In the genomic region with DNA sequence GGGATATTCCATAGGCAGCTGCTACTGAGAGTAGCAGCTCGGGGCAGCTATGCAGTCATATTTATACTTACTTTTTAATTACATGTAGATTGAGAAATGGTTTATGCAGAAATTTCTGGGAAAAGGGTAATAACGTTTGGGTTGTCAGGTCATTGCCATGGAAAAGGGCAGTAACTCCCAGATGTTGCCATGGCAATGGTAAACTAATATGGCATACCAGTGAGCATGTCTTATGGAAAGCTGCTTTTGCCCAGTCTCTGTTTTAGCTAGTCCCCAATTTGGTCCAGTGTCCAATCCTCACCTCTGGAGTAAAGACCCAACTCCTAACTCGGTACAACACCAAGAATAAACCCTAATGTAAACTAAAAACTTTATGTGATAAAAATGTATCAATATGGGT, we compare ENCODE assay signal across 20 cellular contexts.
"Had no signal": no experiment of that assay in that cellular context is flagged by ENCODE, and none has a peak within 500 bp of the region (broad histone marks: within the 10 kb centered on the region; RNA-seq: fewer than 3 reads in every experiment).

No MANE protein-coding gene starts in this region.

- H3K9me3 ChIP-seq: thoracic aorta, upper lobe of left lung had no signal

- DNase-seq: activated CD4-positive, alpha-beta T cell treated with anti-CD3 and anti-CD28 coated beads, Interleukin-2, amount 10 ng/mL, durations not matched to agents 7 days and 5 days; activated CD8-positive, alpha-beta memory T cell treated with anti-CD3 and anti-CD28 coated beads, Interleukin-2, amount 50 U/mL, for 4 hours; activated naive CD4-positive, alpha-beta T cell treated with anti-CD3 and anti-CD28 coated beads, Interleukin-2, amount 10 ng/mL, durations not matched to agents 7 days and 5 days; activated naive CD8-positive, alpha-beta T cell treated with anti-CD3 and anti-CD28 coated beads, Interleukin-2, amount 50 U/mL, for 24 hours; activated T-cell treated with anti-CD3 and anti-CD28 coated beads, Interleukin-2, amount 50 U/mL, for 4 hours; aorta; brain microvascular endothelial cell; central memory CD4-positive, alpha-beta T cell; endodermal cell; foreskin keratinocyte; hypothalamus; islet precursor cell; nephron progenitor cell; nucleus accumbens; retina; stimulated activated naive B cell treated with anti-CD40 and anti-IgM and Interleukin-4, amounts not matched to agents 10 μg/mL and 1 μg/mL and 100 μg/mL, for 72 hours; upper lobe of left lung had no signal

- H3K4me1 ChIP-seq: foreskin keratinocyte, upper lobe of left lung had no signal

- H3K4me3 ChIP-seq: lung, thoracic aorta, upper lobe of left lung had no signal

- H3K4me1 Mint-ChIP-seq: activated CD4-positive, alpha-beta T cell treated with anti-CD3 and anti-CD28 coated beads, Interleukin-2, amount 10 ng/mL, durations not matched to agents 7 days and 5 days; activated naive CD4-positive, alpha-beta T cell treated with anti-CD3 and anti-CD28 coated beads, Interleukin-2, amount 10 ng/mL, durations not matched to agents 7 days and 5 days; endodermal cell; nephron progenitor cell had no signal

- H3K36me3 Mint-ChIP-seq: activated naive CD4-positive, alpha-beta T cell treated with anti-CD3 and anti-CD28 coated beads, Interleukin-2, amount 10 ng/mL, durations not matched to agents 7 days and 5 days; stimulated activated naive B cell treated with anti-CD40 and anti-IgM and Interleukin-4, amounts not matched to agents 10 μg/mL and 1 μg/mL and 100 μg/mL, for 72 hours had no signal

- H3K27me3 ChIP-seq: brain microvascular endothelial cell, upper lobe of left lung had no signal

- H3K27ac Mint-ChIP-seq: activated CD4-positive, alpha-beta T cell treated with anti-CD3 and anti-CD28 coated beads, Interleukin-2, amount 10 ng/mL, durations not matched to agents 7 days and 5 days; activated naive CD4-positive, alpha-beta T cell treated with anti-CD3 and anti-CD28 coated beads, Interleukin-2, amount 10 ng/mL, durations not matched to agents 7 days and 5 days; activated naive CD8-positive, alpha-beta T cell treated with anti-CD3 and anti-CD28 coated beads, Interleukin-2, amount 50 U/mL, for 24 hours; endodermal cell; nephron progenitor cell; stimulated activated naive B cell treated with anti-CD40 and anti-IgM and Interleukin-4, amounts not matched to agents 10 μg/mL and 1 μg/mL and 100 μg/mL, for 72 hours had no signal

- H3K9me3 Mint-ChIP-seq: activated CD4-positive, alpha-beta T cell treated with anti-CD3 and anti-CD28 coated beads, Interleukin-2, amount 10 ng/mL, durations not matched to agents 7 days and 5 days; activated naive CD4-positive, alpha-beta T cell treated with anti-CD3 and anti-CD28 coated beads, Interleukin-2, amount 10 ng/mL, durations not matched to agents 7 days and 5 days had no signal

- H3K4me3 Mint-ChIP-seq: activated CD4-positive, alpha-beta T cell treated with anti-CD3 and anti-CD28 coated beads, Interleukin-2, amount 10 ng/mL, durations not matched to agents 7 days and 5 days; activated naive CD4-positive, alpha-beta T cell treated with anti-CD3 and anti-CD28 coated beads, Interleukin-2, amount 10 ng/mL, durations not matched to agents 7 days and 5 days; activated naive CD8-positive, alpha-beta T cell treated with anti-CD3 and anti-CD28 coated beads, Interleukin-2, amount 50 U/mL, for 24 hours; activated T-cell treated with anti-CD3 and anti-CD28 coated beads, Interleukin-2, amount 50 U/mL, for 4 hours; endodermal cell; nephron progenitor cell; stimulated activated naive B cell treated with anti-CD40 and anti-IgM and Interleukin-4, amounts not matched to agents 10 μg/mL and 1 μg/mL and 100 μg/mL, for 72 hours had no signal

- H3K36me3 ChIP-seq: brain microvascular endothelial cell, thoracic aorta, upper lobe of left lung had no signal

- H3K27ac ChIP-seq: brain microvascular endothelial cell, epithelial cell of prostate, foreskin keratinocyte, thoracic aorta, upper lobe of left lung had no signal
